In the genomic region with DNA sequence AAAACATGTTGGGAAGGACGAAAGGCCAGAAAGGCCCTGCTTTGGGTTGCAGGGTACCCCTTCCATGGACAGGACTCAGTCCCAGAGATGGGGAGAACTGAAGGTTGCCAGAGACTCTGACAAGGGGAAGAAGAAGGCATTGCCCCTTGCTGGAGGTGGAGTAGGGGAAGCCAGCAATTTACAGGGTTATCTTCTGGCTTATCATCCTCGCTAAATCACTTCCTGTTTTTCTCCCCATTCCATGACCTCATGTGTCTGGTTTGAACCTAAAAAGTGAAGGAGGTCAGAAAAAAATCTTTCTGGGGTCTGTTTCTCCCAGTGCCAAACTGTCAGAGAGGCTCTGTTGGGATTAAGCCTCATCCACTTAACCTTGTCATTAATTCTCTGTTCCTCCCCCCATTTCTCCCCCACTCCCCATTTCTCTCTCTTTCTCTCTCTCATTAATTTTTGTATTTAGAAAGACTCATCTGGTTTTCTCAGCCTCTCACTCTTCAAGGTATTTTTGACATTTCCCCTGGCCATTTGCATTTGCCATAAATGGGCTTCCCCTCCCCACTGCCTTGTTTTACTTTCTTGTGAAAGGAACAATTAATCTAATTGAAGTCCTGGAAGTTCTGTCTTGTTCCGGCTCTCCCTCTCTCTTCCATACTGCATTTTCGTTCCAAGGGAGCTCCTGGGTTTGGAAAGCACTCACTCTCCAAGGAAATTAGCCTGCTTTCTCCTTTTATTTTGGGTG, we compare ENCODE assay signal across 11 cellular contexts. TPM values are rescaled to one million over a fixed set of nuclear protein-coding genes. Genes with fewer than 3 reads are reported as not detected.
DNase-seq lines count a peak whose midpoint lies in the region; ATAC-seq, FAIRE-seq and TF ChIP-seq lines count a peak whose summit lies in the region.
"Had no signal": no experiment of that assay in that cellular context is flagged by ENCODE, and none has a peak within 500 bp of the region (broad histone marks: within the 10 kb centered on the region; RNA-seq: fewer than 3 reads in every experiment).

No MANE protein-coding gene starts in this region.

- H3K36me3 Mint-ChIP-seq in osteocyte (ENCODE audit: unreplicated experiment): peaks cover 16% of the 10 kb centered on the region

- no peak overlapping the region for H3K4me3 ChIP-seq in coronary artery

- peak overlapping the region; percentile 49 to 84 for H3K27ac ChIP-seq in coronary artery

- H3K4me1 Mint-ChIP-seq in osteocyte (ENCODE audit: unreplicated experiment): peaks cover 96% of the 10 kb centered on the region

- no peaks in the 10 kb centered on the region for H3K9me3 Mint-ChIP-seq in osteocyte (ENCODE audit: unreplicated experiment)

- peak; percentile 15 for FAIRE-seq in GM18507 (lab: Jason Lieb, UNC)

- no peak overlapping the region for H3K4me3 Mint-ChIP-seq in osteocyte (ENCODE audit: unreplicated experiment)

- TF ChIP-seq CTCF in coronary artery (IDR thresholded peaks at IDR 0.05): no peak
- no peak for TF ChIP-seq CTCF in osteocyte (IDR thresholded peaks at IDR 0.05)

- peak overlapping the region; percentile 91 for H3K27ac Mint-ChIP-seq in osteocyte (ENCODE audit: unreplicated experiment)

- DNase-seq in GM18507 (ENCODE audit: extremely low spot score, insufficient read length, low read depth) (no peak), NOMO-1 treated with dmso at 0.1 percent for 144 hours (lab: John Stamatoyannopoulos, UW; ENCODE audit: unreplicated experiment) (peak; percentile 29), coronary artery (ENCODE audit: low spot score) (no peak), osteocyte (ENCODE audit: extremely low spot score, unreplicated experiment) (no peak), NCI-H1105 (lab: John Stamatoyannopoulos, UW) (no peak), cerebellar cortex (ENCODE audit: low spot score) (no peak)
- DNase-seq: activated CD4-positive, CD25-positive, alpha-beta regulatory T cell; NCI-H226; stimulated activated naive CD4-positive, alpha-beta T cell had no signal

- no peak for ATAC-seq in HG03280 (IDR thresholded peaks at IDR 0.05; ENCODE audit: unreplicated experiment)
- no peak for ATAC-seq in HG02763 (IDR thresholded peaks at IDR 0.05; ENCODE audit: unreplicated experiment)

- H3K27me3 Mint-ChIP-seq in osteocyte (ENCODE audit: unreplicated experiment): no peaks in the 10 kb centered on the region

RNA-seq across cellular contexts. Expression of a gene that starts 17.4 kb away (rescaled TPM):
- total RNA-seq in osteocyte: 52.4 and 58.4 TPM in 2 replicates
